ENCODE assay signal across 1 cellular context in the genomic region with DNA sequence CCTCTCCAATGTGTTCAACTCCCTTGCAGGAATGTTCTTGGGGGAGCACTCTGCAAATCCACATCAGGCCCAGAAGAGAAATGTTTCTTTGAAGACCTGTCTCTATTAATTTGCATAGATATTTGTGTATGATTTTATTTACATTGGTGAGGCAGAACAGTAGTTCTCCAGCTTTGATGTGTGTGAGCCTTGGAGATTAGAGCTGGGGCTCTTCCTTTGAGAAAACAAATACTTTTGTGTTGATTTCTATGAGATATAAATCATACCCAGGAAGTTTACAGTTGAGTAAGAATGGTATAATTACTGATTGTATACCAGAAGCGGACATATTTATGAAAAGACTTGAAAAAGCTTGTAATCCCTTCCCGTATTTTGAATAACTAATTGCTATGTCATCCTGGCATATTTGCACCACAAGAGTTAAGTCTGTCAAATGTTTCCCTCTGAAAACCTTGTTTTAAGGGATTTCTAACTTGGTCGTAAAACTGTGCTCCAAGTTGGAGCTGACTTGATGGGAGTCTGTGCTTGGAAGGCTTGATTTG.
TF ChIP-seq lines count a peak whose summit lies in the region.

No MANE protein-coding gene starts in this region.

TF ChIP-seq in HepG2, 621 proteins besides CTCF, POLR2A, EP300 and RAD21 (continued from another document):
- TF ChIP-seq HNF1A (IDR thresholded peaks at IDR 0.05; ENCODE audit: low read depth) (no peak), HNF1A (CRISPR knock-in tag; IDR thresholded peaks at IDR 0.05; ENCODE audit: borderline replicate concordance) (peak; percentile 19; the same call in 1 of the 2 replicates), FOXA3 (CRISPR knock-in tag; IDR thresholded peaks at IDR 0.05) (peak; percentile 17; the same call in 1 of the 2 replicates), PATZ1 (CRISPR knock-in tag; IDR thresholded peaks at IDR 0.05) (peak; percentile 49), SOX5 (CRISPR knock-in tag; IDR thresholded peaks at IDR 0.05; ENCODE audit: borderline replicate concordance) (peak; percentile 15; the same call in 1 of the 2 replicates), ZNF263 (CRISPR knock-in tag; IDR thresholded peaks at IDR 0.05) (0 out of 2 replicates have a peak, but pooled peaks have one; percentile 26), NCOA2 (CRISPR knock-in tag; IDR thresholded peaks at IDR 0.05) (peak; percentile 56), ISL2 (CRISPR knock-in tag; IDR thresholded peaks at IDR 0.05) (0 out of 2 replicates have a peak, but pooled peaks have one; percentile 17), SOX13 (IDR thresholded peaks at IDR 0.05) (no peak), SOX13 (CRISPR knock-in tag; conservative IDR thresholded peaks at IDR 0.05 in 1 of 2, IDR thresholded peaks at IDR 0.05 in 1 of 2) (peak in 1 of 2 experiments; percentile 33; a peak in 1 of 4 replicates), TCF7 (IDR thresholded peaks at IDR 0.05; ENCODE audit: low read depth) (peak; percentile 69), TCF7L2 (IDR thresholded peaks at IDR 0.05; ENCODE audit: low read depth, low read length) (no peak)
- TF ChIP-seq, protein P1, sequence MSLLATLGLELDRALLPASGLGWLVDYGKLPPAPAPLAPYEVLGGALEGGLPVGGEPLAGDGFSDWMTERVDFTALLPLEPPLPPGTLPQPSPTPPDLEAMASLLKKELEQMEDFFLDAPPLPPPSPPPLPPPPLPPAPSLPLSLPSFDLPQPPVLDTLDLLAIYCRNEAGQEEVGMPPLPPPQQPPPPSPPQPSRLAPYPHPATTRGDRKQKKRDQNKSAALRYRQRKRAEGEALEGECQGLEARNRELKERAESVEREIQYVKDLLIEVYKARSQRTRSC (CRISPR knock-in tag; IDR thresholded peaks at IDR 0.05; ENCODE audit: low read depth), result no peak
- TF ChIP-seq, protein P2, sequence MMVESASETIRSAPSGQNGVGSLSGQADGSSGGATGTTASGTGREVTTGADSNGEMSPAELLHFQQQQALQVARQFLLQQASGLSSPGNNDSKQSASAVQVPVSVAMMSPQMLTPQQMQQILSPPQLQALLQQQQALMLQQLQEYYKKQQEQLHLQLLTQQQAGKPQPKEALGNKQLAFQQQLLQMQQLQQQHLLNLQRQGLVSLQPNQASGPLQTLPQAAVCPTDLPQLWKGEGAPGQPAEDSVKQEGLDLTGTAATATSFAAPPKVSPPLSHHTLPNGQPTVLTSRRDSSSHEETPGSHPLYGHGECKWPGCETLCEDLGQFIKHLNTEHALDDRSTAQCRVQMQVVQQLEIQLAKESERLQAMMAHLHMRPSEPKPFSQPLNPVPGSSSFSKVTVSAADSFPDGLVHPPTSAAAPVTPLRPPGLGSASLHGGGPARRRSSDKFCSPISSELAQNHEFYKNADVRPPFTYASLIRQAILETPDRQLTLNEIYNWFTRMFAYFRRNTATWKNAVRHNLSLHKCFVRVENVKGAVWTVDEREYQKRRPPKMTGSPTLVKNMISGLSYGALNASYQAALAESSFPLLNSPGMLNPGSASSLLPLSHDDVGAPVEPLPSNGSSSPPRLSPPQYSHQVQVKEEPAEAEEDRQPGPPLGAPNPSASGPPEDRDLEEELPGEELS (CRISPR knock-in tag; IDR thresholded peaks at IDR 0.05), result 0 out of 2 replicates have a peak, but pooled peaks have one; percentile 21
